ENCODE assay signal across 10 cellular contexts in the genomic region with DNA sequence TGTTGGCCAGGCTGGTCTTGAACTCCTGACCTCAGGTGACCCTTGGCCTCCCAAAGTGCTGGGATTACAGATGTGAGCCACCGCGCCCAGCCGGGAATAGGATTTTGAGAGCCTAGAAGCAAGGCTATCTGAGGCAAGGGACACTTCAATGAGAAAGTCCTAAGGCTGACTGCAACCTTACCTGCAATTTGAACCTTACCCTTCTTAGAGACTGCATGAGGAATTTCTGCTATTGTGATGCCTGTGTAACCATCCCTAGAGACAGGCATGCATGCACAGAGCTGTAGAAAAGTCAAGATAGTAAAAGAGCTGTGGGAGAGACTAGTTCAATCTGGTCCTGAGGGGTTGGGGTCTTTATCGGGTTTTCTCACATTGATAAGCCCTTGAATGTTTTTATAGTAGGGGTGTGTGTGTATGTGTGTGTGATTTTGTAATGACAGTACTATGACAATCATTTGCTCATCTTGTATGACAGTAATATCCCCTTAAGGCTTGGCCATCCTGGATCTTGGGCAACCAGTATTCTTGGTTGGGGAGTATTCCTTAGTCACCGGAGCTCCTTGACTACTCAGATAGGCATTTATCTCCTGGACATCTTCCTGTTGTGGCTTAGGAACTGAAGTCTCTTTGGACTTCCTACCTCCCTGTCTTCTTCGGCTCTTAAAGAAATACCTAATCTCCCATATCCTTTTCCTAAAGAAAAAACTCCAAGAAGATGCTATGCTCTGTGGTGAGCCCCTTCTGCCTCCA. TPM values are rescaled to one million over a fixed set of nuclear protein-coding genes. Genes with fewer than 3 reads are reported as not detected.
A peak's percentile ranks its signal among the peaks of the same experiment; 100 is the strongest.
DNase-seq lines count a peak whose midpoint lies in the region; ATAC-seq, FAIRE-seq and TF ChIP-seq lines count a peak whose summit lies in the region.
"Had no signal": no experiment of that assay in that cellular context is flagged by ENCODE, and none has a peak within 500 bp of the region (broad histone marks: within the 10 kb centered on the region; RNA-seq: fewer than 3 reads in every experiment).

No MANE protein-coding gene starts in this region.

- TF ChIP-seq CTCF in epithelial cell of esophagus (IDR thresholded peaks at IDR 0.05; ENCODE audit: insufficient read depth, low read depth, low read length, missing control alignments) = no peak
- TF ChIP-seq CTCF in osteoblast (IDR thresholded peaks at IDR 0.05; ENCODE audit: extremely low read depth, low read depth, low read length) = no peak

- 92 to 95% (median 94%) methylated on average over 6 of the region's 6 CpGs for WGBS in small intestine, 3 donors

- no peak for ATAC-seq in activated CD4-positive, CD25-positive, alpha-beta regulatory T cell treated with anti-CD3 and anti-CD28 coated beads, Interleukin-2, amount 50 U/mL, for 24 hours
- ATAC-seq in HG02610 (IDR thresholded peaks at IDR 0.05; ENCODE audit: unreplicated experiment) = no peak
- no peak for ATAC-seq in GM19328 (IDR thresholded peaks at IDR 0.05; ENCODE audit: unreplicated experiment)
- ATAC-seq: right cardiac atrium had no signal

- no peaks in the 10 kb centered on the region for H4K20me1 ChIP-seq in osteoblast (ENCODE audit: insufficient read depth, low read length)

- H3K4me1 ChIP-seq in osteoblast (ENCODE audit: insufficient read depth, low read length) (peaks cover 20% of the 10 kb centered on the region), small intestine (ENCODE audit: control insufficient read depth in 2 of 2, insufficient read depth in 1 of 2, low read depth in 1 of 2, low read length in 1 of 2) (peaks cover 0 to 8% of the 10 kb centered on the region in 2 donors)

- H3K4me2 ChIP-seq in osteoblast (ENCODE audit: insufficient read depth, low read length) = peak overlapping the region; percentile 12

- H3K27ac ChIP-seq in osteoblast (ENCODE audit: low read depth, low read length) = peak overlapping the region; percentile 60
- H3K27ac ChIP-seq in small intestine (ENCODE audit: low read depth in 1 of 2, low read length in 1 of 2) = no peak overlapping the region

- H3K9me3 ChIP-seq in osteoblast (ENCODE audit: low read depth, low read length) (no peaks in the 10 kb centered on the region), small intestine (ENCODE audit: control insufficient read depth, low read depth) (no peaks in the 10 kb centered on the region)

- no peaks in the 10 kb centered on the region for H3K27me3 ChIP-seq in osteoblast (ENCODE audit: insufficient read depth, low read length)
- H3K27me3 ChIP-seq in small intestine (ENCODE audit: control insufficient read depth in 2 of 2, insufficient read depth in 2 of 2, low read length in 2 of 2) = no peaks in the 10 kb centered on the region

- H3K79me2 ChIP-seq in osteoblast (ENCODE audit: insufficient read depth, low read length) = no peaks in the 10 kb centered on the region

- H3K36me3 ChIP-seq in osteoblast (ENCODE audit: insufficient read depth, low read length) (peaks cover 26% of the 10 kb centered on the region), small intestine (ENCODE audit: control insufficient read depth in 2 of 2, insufficient read depth in 2 of 2, low read length in 2 of 2) (no peaks in the 10 kb centered on the region)

- FAIRE-seq in small intestine (lab: Jason Lieb, UNC) = no peak

- DNase-seq in EH (ENCODE audit: low read depth) (peak; percentile 87), HT1080 (ENCODE audit: low read depth) (peak; percentile 86), epithelial cell of esophagus (ENCODE audit: low read depth) (peak; percentile 94), osteoblast (ENCODE audit: insufficient read length, low spot score, missing footprints) (no peak), small intestine (no peak)
- DNase-seq: right cardiac atrium had no signal

- H2AFZ ChIP-seq in osteoblast (ENCODE audit: low read length) = no peak overlapping the region

- H3K4me3 ChIP-seq in epithelial cell of esophagus (ENCODE audit: low read length) = no peak overlapping the region
- no peak overlapping the region for H3K4me3 ChIP-seq in osteoblast (ENCODE audit: insufficient read depth, low read length)
- H3K4me3 ChIP-seq in small intestine (ENCODE audit: low read depth in 1 of 2, low read length in 2 of 2) = no peak overlapping the region

RNA-seq across cellular contexts. Expression of a gene that starts 11.2 kb away (rescaled TPM):
- total RNA-seq in HT1080 (2014; rRNA removed; shearing (Covaris generic)) = 7.1 and 9.5 TPM in 2 replicates
- polyA plus RNA-seq in HT1080 (2015; cell fraction: cytosol; rRNA removed) = 7.1 and 8.5 TPM in 2 replicates
- polyA plus RNA-seq in HT1080 (2015; cell fraction: nucleus; rRNA removed) = 4.6 and 6.7 TPM in 2 replicates
- total RNA-seq in osteoblast = 12.7 and 16.5 TPM in 2 replicates
- polyA plus RNA-seq in small intestine = 1 to 10 TPM; 2.2 to 6.8 (median 5.4) TPM

RNA-seq across cellular contexts. Expression of a gene that starts 42.6 kb away (rescaled TPM):
- not detected in 2 replicates for total RNA-seq in HT1080 (2014; rRNA removed; shearing (Covaris generic))
- not detected in 2 replicates for polyA plus RNA-seq in HT1080 (2015; cell fraction: cytosol; rRNA removed)
- not detected in 2 replicates for polyA plus RNA-seq in HT1080 (2015; cell fraction: nucleus; rRNA removed)
- under 0.01 TPM in 1 of 2 replicates, not detected in the other for total RNA-seq in osteoblast
- under 1 TPM in 1 of 3 donors, not detected in 2; 0.39 TPM for polyA plus RNA-seq in small intestine
- total RNA-seq: NCI-H460 had no signal

Comparison
In these comparisons a context has a peak if more than half of its experiments do, and no peak if none do; other contexts are left out.
1. DNase-seq: peak in EH (single experiment), HT1080 (single experiment) and epithelial cell of esophagus (single experiment); none in osteoblast (single experiment) and small intestine (single experiment).